In the genomic region with DNA sequence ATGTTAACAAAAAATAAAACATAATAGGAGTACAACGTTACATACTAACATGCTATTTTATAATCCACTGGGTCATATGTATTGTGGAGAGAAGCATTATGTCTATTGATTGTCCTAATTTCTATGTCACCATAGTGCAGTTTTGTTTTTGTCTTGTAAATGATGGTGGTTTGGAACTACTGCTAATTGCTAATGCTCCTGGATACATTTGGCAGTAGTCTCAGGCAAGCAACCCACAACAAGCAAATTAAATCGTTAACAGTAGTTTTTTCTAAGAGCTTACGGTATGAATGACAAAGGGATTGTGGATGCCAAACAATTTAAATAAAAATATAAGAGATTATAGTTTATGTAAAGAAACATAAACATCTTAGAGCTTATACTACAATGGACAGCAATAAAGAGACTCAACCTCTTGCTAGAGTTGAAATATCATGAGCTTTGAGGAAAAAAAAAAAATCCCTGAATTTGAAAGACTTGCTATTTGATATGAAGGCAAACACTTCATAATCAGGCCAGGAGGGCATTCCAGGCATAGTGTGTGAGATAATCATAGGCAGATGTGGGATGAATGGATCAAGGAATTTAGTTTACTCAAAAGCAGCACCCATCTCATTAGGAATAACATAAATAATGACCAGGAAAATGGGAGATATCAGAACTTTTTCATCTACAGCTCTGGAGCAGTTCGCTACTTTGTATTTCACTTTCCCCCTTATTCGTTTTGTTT, we compare ENCODE assay signal across 22 cellular contexts.
DNase-seq lines count a peak whose midpoint lies in the region; ATAC-seq, FAIRE-seq and TF ChIP-seq lines count a peak whose summit lies in the region.
"Had no signal": no experiment of that assay in that cellular context is flagged by ENCODE, and none has a peak within 500 bp of the region (broad histone marks: within the 10 kb centered on the region; RNA-seq: fewer than 3 reads in every experiment).

No MANE protein-coding gene starts in this region.

- FAIRE-seq in GM19239 (lab: Jason Lieb, UNC) = no peak
- FAIRE-seq: GM18507, H1 had no signal

- peak; percentile 35 for DNase-seq in A172 (ENCODE audit: low spot score)
- DNase-seq in HCEC 1CT = peak; percentile 81
- peak; percentile 48 for DNase-seq in NCI-H2171 (lab: John Stamatoyannopoulos, UW)
- DNase-seq in astrocyte of the hippocampus (ENCODE audit: low read depth, low spot score) = peak; percentile 79
- no peak for DNase-seq in GM10266 (ENCODE audit: extremely low spot score)
- no peak for DNase-seq in SKM-1 (lab: John Stamatoyannopoulos, UW; ENCODE audit: unreplicated experiment)
- DNase-seq in GM19239 (ENCODE audit: insufficient read length, low spot score) = no peak
- DNase-seq: ACHN; activated CD8-positive, alpha-beta memory T cell treated with anti-CD3 and anti-CD28 coated beads for 24 hours; activated naive CD8-positive, alpha-beta T cell treated with anti-CD3 and anti-CD28 coated beads, Interleukin-2, amount 50 U/mL, for 24 hours; caudate nucleus; CD4-positive, alpha-beta memory T cell; effector CD4-positive, alpha-beta T cell; lower lobe of right lung; MG63; NCI-H2227 treated with DMSO at 0.1 percent for 48 hours; stimulated activated naive CD8-positive, alpha-beta T cell treated with anti-CD3 and anti-CD28 coated beads, Interleukin-15, Interleukin-2, amounts not matched to agents 100 U/mL and 50 U/mL, for 24 hours had no signal

- ATAC-seq in GM21360 (IDR thresholded peaks at IDR 0.05; ENCODE audit: unreplicated experiment) = no peak
- ATAC-seq: activated naive CD8-positive, alpha-beta T cell treated with anti-CD3 and anti-CD28 coated beads, Interleukin-2, amount 50 U/mL, for 24 hours; esophagus mucosa; lower lobe of right lung; sciatic nerve; stimulated activated naive CD8-positive, alpha-beta T cell treated with anti-CD3 and anti-CD28 coated beads, Interleukin-15, Interleukin-2, amounts not matched to agents 100 U/mL and 50 U/mL, for 24 hours had no signal

- TF ChIP-seq CTCF in GM10266 (IDR thresholded peaks at IDR 0.05; ENCODE audit: control insufficient read depth, insufficient read depth, low read depth, missing control alignments) = no peak

Comparison
In these comparisons a context has a peak if more than half of its experiments do, and no peak if none do; other contexts are left out.
1. DNase-seq: peak in A172 (single experiment), HCEC 1CT (single experiment), NCI-H2171 (single experiment) and astrocyte of the hippocampus (single experiment); none in GM10266 (single experiment), SKM-1 (single experiment) and GM19239 (single experiment).